In the genomic region with DNA sequence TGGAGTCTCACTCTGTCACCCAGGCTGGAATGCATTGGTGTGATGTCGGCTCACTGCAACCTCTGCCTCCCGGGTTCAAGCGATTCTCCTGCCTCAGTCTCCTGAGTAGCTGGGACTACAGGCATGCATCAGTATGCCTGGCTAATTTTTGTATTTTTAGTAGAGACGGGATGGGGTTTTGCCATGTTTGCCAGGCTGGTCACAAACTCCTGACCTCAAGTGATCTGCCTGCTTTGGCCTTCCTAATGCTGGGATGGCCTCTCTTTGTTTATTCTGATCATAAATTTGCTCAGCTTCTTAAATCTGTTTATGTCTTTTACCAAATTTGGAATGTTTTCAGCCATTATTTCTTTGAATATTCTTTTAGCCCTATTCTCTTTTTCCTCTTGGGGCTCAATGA, we compare ENCODE assay signal across 1 cellular context.
TF ChIP-seq lines count a peak whose summit lies in the region.

No MANE protein-coding gene starts in this region.

TF ChIP-seq in HEK293, 187 proteins besides CTCF, POLR2A, EP300 and RAD21:
- peak; percentile 85 for TF ChIP-seq ZBTB49 (tag by site-specific recombination; IDR thresholded peaks at IDR 0.05; ENCODE audit: low read depth)
